Comparison of ENCODE assay signal across 13 cellular contexts in the genomic region with DNA sequence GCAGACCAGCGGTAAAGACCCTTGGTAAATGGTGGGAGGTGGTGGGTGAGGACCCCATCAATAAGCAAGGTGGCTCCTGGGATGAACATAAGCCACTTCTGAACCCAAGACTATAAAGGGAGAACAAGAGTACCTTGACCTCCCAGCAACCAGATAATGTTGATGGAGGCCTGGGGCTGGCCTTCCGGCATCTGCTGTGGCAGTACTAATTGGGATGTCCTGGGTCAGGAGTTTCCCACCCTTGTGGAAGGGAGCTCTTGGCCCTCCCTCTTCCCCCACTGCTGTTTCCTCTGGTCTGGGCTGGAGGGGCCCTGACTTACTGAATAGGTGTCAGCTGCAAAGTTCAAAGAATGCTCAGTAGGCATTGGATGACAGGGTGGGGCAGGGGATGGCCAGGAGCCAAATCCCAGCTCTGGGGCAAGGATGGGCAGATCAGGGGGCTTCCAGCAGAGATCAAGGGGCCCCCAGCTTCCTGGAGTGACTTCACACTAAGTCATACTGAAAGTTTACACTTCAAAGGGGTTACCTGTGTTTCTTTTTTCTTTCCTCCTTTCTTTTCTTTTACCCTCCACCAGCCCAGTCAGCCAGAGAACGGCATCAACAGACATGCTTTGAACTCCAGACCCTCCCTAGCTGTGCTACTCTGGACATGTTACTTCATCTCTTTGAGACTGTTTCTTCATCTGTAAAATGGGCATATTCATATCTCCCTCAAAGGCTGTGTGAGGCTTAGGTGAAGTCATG. TPM values are rescaled to one million over a fixed set of nuclear protein-coding genes. Genes with fewer than 3 reads are reported as not detected.
A peak's percentile ranks its signal among the peaks of the same experiment; 100 is the strongest.
DNase-seq lines count a peak whose midpoint lies in the region; ATAC-seq and TF ChIP-seq lines count a peak whose summit lies in the region.
"Had no signal": no experiment of that assay in that cellular context is flagged by ENCODE, and none has a peak within 500 bp of the region (broad histone marks: within the 10 kb centered on the region; RNA-seq: fewer than 3 reads in every experiment).

No MANE protein-coding gene starts in this region.

- intact Hi-C loops in activated naive CD4-positive, alpha-beta T cell treated with anti-CD3 and anti-CD28 coated beads for 36 hours (cut with micrococcal nuclease): no loop called here

- no peaks in the 10 kb centered on the region for H3K36me3 Mint-ChIP-seq in activated naive CD4-positive, alpha-beta T cell treated with anti-CD3 and anti-CD28 coated beads for 36 hours (ENCODE audit: low read depth)
- H3K36me3 Mint-ChIP-seq in mesothelial cell of epicardium (peaks cover 3% of the 10 kb centered on the region), type B pancreatic cell (peaks cover 7% of the 10 kb centered on the region)
- H3K36me3 Mint-ChIP-seq: natural killer cell had no signal

- DNase-seq in activated naive CD4-positive, alpha-beta T cell treated with anti-CD3 and anti-CD28 coated beads for 36 hours: peak; percentile 30
- DNase-seq in activated naive CD4-positive, alpha-beta T cell treated with Interleukin-2 at 50 U/mL for 16 hours: no peak
- no peak for DNase-seq in choroid plexus epithelial cell (ENCODE audit: low read depth)
- no peak for DNase-seq in mesothelial cell of epicardium (ENCODE audit: low spot score in 2 of 2, unreplicated experiment in 2 of 2)
- DNase-seq in type B pancreatic cell (ENCODE audit: extremely low spot score, unreplicated experiment): no peak
- no peak for DNase-seq in NCI-H2227 (lab: John Stamatoyannopoulos, UW; ENCODE audit: unreplicated experiment)
- DNase-seq in HuH-7.5 (ENCODE audit: low spot score): no peak
- DNase-seq: foreskin melanocyte, GF-D8, natural killer cell, NCI-H2227 treated with DMSO at 0.1 percent for 48 hours had no signal

- TF ChIP-seq CTCF in choroid plexus epithelial cell (conservative IDR thresholded peaks at IDR 0.05; ENCODE audit: low read depth, low read length) (no peak), mesothelial cell of epicardium (IDR thresholded peaks at IDR 0.05; ENCODE audit: unreplicated experiment) (no peak), type B pancreatic cell (conservative IDR thresholded peaks at IDR 0.05) (no peak)

- no peaks in the 10 kb centered on the region for H3K9me3 Mint-ChIP-seq in activated naive CD4-positive, alpha-beta T cell treated with anti-CD3 and anti-CD28 coated beads for 36 hours
- H3K9me3 Mint-ChIP-seq in mesothelial cell of epicardium (no peaks in the 10 kb centered on the region), type B pancreatic cell (no peaks in the 10 kb centered on the region)
- H3K9me3 Mint-ChIP-seq: natural killer cell had no signal

- H3K4me3 Mint-ChIP-seq in activated naive CD4-positive, alpha-beta T cell treated with anti-CD3 and anti-CD28 coated beads for 36 hours: no peak overlapping the region
- H3K4me3 Mint-ChIP-seq in mesothelial cell of epicardium (peak overlapping the region; percentile 84), type B pancreatic cell (peak overlapping the region; percentile 86)
- H3K4me3 Mint-ChIP-seq: natural killer cell had no signal

- H3K4me1 Mint-ChIP-seq in activated naive CD4-positive, alpha-beta T cell treated with anti-CD3 and anti-CD28 coated beads for 36 hours (ENCODE audit: low read depth): peaks cover 10% of the 10 kb centered on the region
- H3K4me1 Mint-ChIP-seq in mesothelial cell of epicardium (peaks cover 85% of the 10 kb centered on the region), type B pancreatic cell (ENCODE audit: unreplicated experiment) (peaks cover 82% of the 10 kb centered on the region)

- peak overlapping the region; percentile 78 for H3K4me3 ChIP-seq in choroid plexus epithelial cell (ENCODE audit: low read depth, low read length)
- H3K4me3 ChIP-seq: A549 had no signal

- CTCF ChIA-PET in activated naive CD4-positive, alpha-beta T cell treated with anti-CD3 and anti-CD28 coated beads for 36 hours (lab: Charles Lee): no interaction called here

- peaks cover 55% of the 10 kb centered on the region for H3K27me3 Mint-ChIP-seq in activated naive CD4-positive, alpha-beta T cell treated with anti-CD3 and anti-CD28 coated beads for 36 hours (ENCODE audit: low read depth)
- H3K27me3 Mint-ChIP-seq in mesothelial cell of epicardium (ENCODE audit: low read depth): no peaks in the 10 kb centered on the region
- no peaks in the 10 kb centered on the region for H3K27me3 Mint-ChIP-seq in type B pancreatic cell

- no peak overlapping the region for H3K27ac Mint-ChIP-seq in activated naive CD4-positive, alpha-beta T cell treated with anti-CD3 and anti-CD28 coated beads for 36 hours
- H3K27ac Mint-ChIP-seq in mesothelial cell of epicardium: peak overlapping the region; percentile 98
- H3K27ac Mint-ChIP-seq in type B pancreatic cell: peak overlapping the region; percentile 87
- H3K27ac Mint-ChIP-seq: natural killer cell had no signal

- no peak for ATAC-seq in HG02623 (IDR thresholded peaks at IDR 0.05; ENCODE audit: unreplicated experiment)
- ATAC-seq: natural killer cell had no signal

RNA-seq across cellular contexts. Expression of gene RBP1, which starts 1.6 kb away (rescaled TPM):
- total RNA-seq in activated naive CD4-positive, alpha-beta T cell treated with anti-CD3 and anti-CD28 coated beads for 36 hours: not detected
- total RNA-seq in mesothelial cell of epicardium (683 to 700 TPM (median 691 TPM) in 3 replicates), type B pancreatic cell (ENCODE audit: low replicate concordance) (139 and 307 TPM in 2 replicates)
- total RNA-seq: natural killer cell had no signal

Comparison
In these comparisons a context has a peak if more than half of its experiments do, and no peak if none do; other contexts are left out.
1. RNA of gene RBP1, which starts 1.6 kb away (total RNA-seq): 683 to 700 TPM in mesothelial cell of epicardium and 139 to 307 TPM in type B pancreatic cell; not detected in activated naive CD4-positive, alpha-beta T cell treated with anti-CD3 and anti-CD28 coated beads for 36 hours; every median in the first group is over 100 times any median in the second.